11 cellular contexts compared by ENCODE assay signal in genomic region chr1:47894718-47895393, GRCh38.
DNase-seq lines count a peak whose midpoint lies in the region; ATAC-seq and TF ChIP-seq lines count a peak whose summit lies in the region.
"Had no signal": no experiment of that assay in that cellular context is flagged by ENCODE, and none has a peak within 500 bp of the region (broad histone marks: within the 10 kb centered on the region; RNA-seq: fewer than 3 reads in every experiment).

No MANE protein-coding gene starts in this region.

- H3K27ac ChIP-seq in duodenal mucosa (ENCODE audit: low read depth, low read length) (peak overlapping the region; percentile 30), lung (ENCODE audit: low read depth in 1 of 2, low read length in 1 of 2) (no peak overlapping the region), WERI-Rb-1 (no peak overlapping the region), neural progenitor cell (no peak overlapping the region)
- H3K27ac ChIP-seq: neutrophil had no signal

- no peak overlapping the region for H3K27ac Mint-ChIP-seq in neural progenitor cell

- H2AFZ ChIP-seq in neural progenitor cell (replicated peaks), result no peak overlapping the region

- H3K4me1 ChIP-seq in duodenal mucosa (ENCODE audit: control insufficient read depth in 1 of 2, insufficient read depth in 2 of 2, low read length in 2 of 2), result peaks cover 12 to 22% of the 10 kb centered on the region in 2 donors
- H3K4me1 ChIP-seq in lung (ENCODE audit: control insufficient read depth in 2 of 2, insufficient read depth in 2 of 2, low read length in 2 of 2), result peaks cover 0 to 8% of the 10 kb centered on the region in 2 donors
- H3K4me1 ChIP-seq in neural progenitor cell, result peaks cover 7% of the 10 kb centered on the region

- no peaks in the 10 kb centered on the region for H3K9me3 Mint-ChIP-seq in neural progenitor cell
- H3K9me3 Mint-ChIP-seq: CD4-positive, alpha-beta memory T cell had no signal

- H3K27me3 Mint-ChIP-seq in neural progenitor cell (ENCODE audit: insufficient read depth, low read depth), result peaks cover 2% of the 10 kb centered on the region

- WGBS in lung, 2 donors, result 59 to 66% methylated on average over 12 of the region's 12 CpGs

- no peaks in the 10 kb centered on the region for H3K36me3 ChIP-seq in duodenal mucosa (ENCODE audit: control insufficient read depth in 1 of 2, insufficient read depth in 2 of 2, low read length in 2 of 2)
- no peaks in the 10 kb centered on the region for H3K36me3 ChIP-seq in lung (ENCODE audit: control insufficient read depth in 2 of 2, insufficient read depth in 2 of 2, low read length in 2 of 2)
- no peaks in the 10 kb centered on the region for H3K36me3 ChIP-seq in WERI-Rb-1
- H3K36me3 ChIP-seq in neural progenitor cell, result no peaks in the 10 kb centered on the region
- H3K36me3 ChIP-seq: neutrophil had no signal

- no peak overlapping the region for H3K4me3 ChIP-seq in duodenal mucosa (ENCODE audit: low read depth in 1 of 2, low read length in 2 of 2)
- H3K4me3 ChIP-seq in lung, result no peak overlapping the region
- no peak overlapping the region for H3K4me3 ChIP-seq in WERI-Rb-1 (ENCODE audit: low read depth, low read length)
- H3K4me3 ChIP-seq in neural progenitor cell, result no peak overlapping the region

- ATAC-seq in lung (ENCODE audit: insufficient read depth, low FRiP score), result peak; percentile 77

- no peaks in the 10 kb centered on the region for H4K20me1 ChIP-seq in neural progenitor cell (ENCODE audit: low read depth)

- TF ChIP-seq CTCF in lung (IDR thresholded peaks at IDR 0.05; ENCODE audit: control extremely low read depth, extremely low read depth) (no peak), WERI-Rb-1 (IDR thresholded peaks at IDR 0.05; ENCODE audit: low read depth, low read length) (no peak), neural progenitor cell (IDR thresholded peaks at IDR 0.05) (no peak)

- no peak overlapping the region for H3K4me3 Mint-ChIP-seq in neural progenitor cell
- H3K4me3 Mint-ChIP-seq: CD4-positive, alpha-beta memory T cell had no signal

- no peak overlapping the region for H3K4me2 ChIP-seq in neural progenitor cell

- H3K4me1 Mint-ChIP-seq in neural progenitor cell, result peaks cover 27% of the 10 kb centered on the region
- H3K4me1 Mint-ChIP-seq: CD4-positive, alpha-beta memory T cell had no signal

- no peaks in the 10 kb centered on the region for H3K79me2 ChIP-seq in neural progenitor cell (ENCODE audit: low read depth)

- DNase-seq in Daoy (ENCODE audit: low read depth) (peak; percentile 91), NCI-H2029 (lab: John Stamatoyannopoulos, UW) (peak; percentile 41), lung (ENCODE audit: low spot score) (peak; percentile 45), WERI-Rb-1 (no peak), mesenteric fat pad (ENCODE audit: low spot score) (no peak), neural progenitor cell (ENCODE audit: low spot score) (no peak)
- no peak for DNase-seq in activated T-cell treated with anti-CD3 and anti-CD28 coated beads, Interleukin-2, amount 50 U/mL, for 48 hours
- DNase-seq: CD4-positive, alpha-beta memory T cell; glutamatergic neuron had no signal

- H3K9me3 ChIP-seq in duodenal mucosa (ENCODE audit: control insufficient read depth in 1 of 2, low read length in 2 of 2) (no peaks in the 10 kb centered on the region), lung (ENCODE audit: control insufficient read depth in 2 of 2, insufficient read depth in 1 of 2, low read length in 1 of 2) (no peaks in the 10 kb centered on the region), WERI-Rb-1 (ENCODE audit: severe bottlenecking) (no peaks in the 10 kb centered on the region), neural progenitor cell (ENCODE audit: low read depth) (no peaks in the 10 kb centered on the region)
- H3K9me3 ChIP-seq: neutrophil had no signal

- no peaks in the 10 kb centered on the region for H3K36me3 Mint-ChIP-seq in neural progenitor cell
- H3K36me3 Mint-ChIP-seq: CD4-positive, alpha-beta memory T cell had no signal

- H3K27me3 ChIP-seq in duodenal mucosa (ENCODE audit: control insufficient read depth in 1 of 2, insufficient read depth in 2 of 2, low read length in 2 of 2) (no peaks in the 10 kb centered on the region), lung (ENCODE audit: control insufficient read depth, insufficient read depth) (no peaks in the 10 kb centered on the region), WERI-Rb-1 (ENCODE audit: insufficient read depth, low read depth, severe bottlenecking) (no peaks in the 10 kb centered on the region), neural progenitor cell (no peaks in the 10 kb centered on the region)

- no peak overlapping the region for H3K9ac ChIP-seq in duodenal mucosa (ENCODE audit: low read depth in 1 of 2, low read length in 2 of 2)
- no peak overlapping the region for H3K9ac ChIP-seq in neural progenitor cell

- no peaks in the 10 kb centered on the region for H3F3A ChIP-seq in neural progenitor cell (ENCODE audit: low read depth)

Comparison
In these comparisons a context has a peak if more than half of its experiments do, and no peak if none do; other contexts are left out.
1. DNase-seq: peak in Daoy (single experiment), NCI-H2029 (single experiment) and lung (single experiment); none in WERI-Rb-1 (single experiment), activated T-cell treated with anti-CD3 and anti-CD28 coated beads, Interleukin-2, amount 50 U/mL, for 48 hours (0 of 2), mesenteric fat pad (single experiment) and neural progenitor cell (single experiment).